9 cellular contexts compared by ENCODE assay signal in genomic region chr5:2565147-2565546, GRCh38.
"Had no signal": no experiment of that assay in that cellular context is flagged by ENCODE, and none has a peak within 500 bp of the region (broad histone marks: within the 10 kb centered on the region; RNA-seq: fewer than 3 reads in every experiment).

No MANE protein-coding gene starts in this region.

- H3K27ac ChIP-seq: GM23248, HL-60 had no signal

- DNase-seq: GM23248, GOT3, H7, HFFc6, KBM-7 had no signal

- ATAC-seq: HCT116, HepG2 had no signal

- H3K9me3 ChIP-seq: HAP-1 had no signal

- H3K4me3 ChIP-seq: GM23248, HAP-1 had no signal

- H3K4me1 ChIP-seq: HAP-1 had no signal

- H3K36me3 ChIP-seq: HAP-1 had no signal
